19 cellular contexts compared by ENCODE assay signal in the genomic region with DNA sequence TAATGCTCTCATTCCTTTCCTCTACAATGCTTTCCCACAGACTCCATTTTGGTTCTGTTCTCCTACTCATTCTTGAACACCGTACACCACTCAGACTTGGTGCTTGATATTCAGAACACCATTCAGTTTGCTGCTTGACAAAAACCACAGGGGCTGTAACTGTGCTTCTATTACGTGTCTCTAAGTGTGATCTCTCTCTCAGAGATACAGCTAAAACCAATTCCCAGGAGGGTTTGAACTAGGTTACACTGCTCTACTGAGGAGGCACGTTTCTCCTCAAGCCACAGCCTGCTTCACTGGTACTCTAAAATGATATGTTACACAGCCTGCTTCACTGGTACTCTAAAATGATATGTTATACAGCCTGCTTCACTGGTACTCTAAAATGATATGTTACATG.
DNase-seq lines count a peak whose midpoint lies in the region; ATAC-seq and FAIRE-seq lines count a peak whose summit lies in the region.
"Had no signal": no experiment of that assay in that cellular context is flagged by ENCODE, and none has a peak within 500 bp of the region (broad histone marks: within the 10 kb centered on the region; RNA-seq: fewer than 3 reads in every experiment).

No MANE protein-coding gene starts in this region.

- H3K36me3 Mint-ChIP-seq in stimulated activated effector memory CD8-positive, alpha-beta T cell treated with anti-CD3 and anti-CD28 coated beads, Interleukin-12 subunit alpha, Interleukin-12 subunit beta, amount 100 ng/mL, for 72 hours: no peaks in the 10 kb centered on the region
- H3K36me3 Mint-ChIP-seq in activated CD8-positive, alpha-beta memory T cell treated with anti-CD3 and anti-CD28 coated beads, Interleukin-2, amount 10 ng/mL, durations not matched to agents 7 days and 5 days: no peaks in the 10 kb centered on the region

- no peak overlapping the region for H3K4me3 ChIP-seq in BLaER1 treated with 17β-estradiol and CSF1 and Interleukin-3, amounts not matched to agents 10 nM and 100 nM
- H3K4me3 ChIP-seq: HAP-1 had no signal

- H3K9me3 Mint-ChIP-seq in stimulated activated effector memory CD8-positive, alpha-beta T cell treated with anti-CD3 and anti-CD28 coated beads, Interleukin-12 subunit alpha, Interleukin-12 subunit beta, amount 100 ng/mL, for 72 hours: no peaks in the 10 kb centered on the region
- peaks cover 2% of the 10 kb centered on the region for H3K9me3 Mint-ChIP-seq in activated CD8-positive, alpha-beta memory T cell treated with anti-CD3 and anti-CD28 coated beads, Interleukin-2, amount 10 ng/mL, durations not matched to agents 7 days and 5 days (ENCODE audit: low read depth)

- H3K4me2 ChIP-seq in BLaER1 treated with 17β-estradiol and CSF1 and Interleukin-3, amounts not matched to agents 10 nM and 100 nM: peak overlapping the region in 6 of 11 experiments; percentile 3 to 45 (median 40); a peak in 10 of 22 replicates

- no peak for DNase-seq in HTR-8/SVneo (ENCODE audit: insufficient read length, low spot score)
- DNase-seq in urothelium cell line (ENCODE audit: low spot score): no peak
- no peak for DNase-seq in head of caudate nucleus
- DNase-seq in stimulated activated effector memory CD8-positive, alpha-beta T cell treated with anti-CD3 and anti-CD28 coated beads, Interleukin-12 subunit alpha, Interleukin-12 subunit beta, amount 100 ng/mL, for 72 hours (ENCODE audit: low spot score in 2 of 2): no peak
- no peak for DNase-seq in activated CD8-positive, alpha-beta memory T cell treated with anti-CD3 and anti-CD28 coated beads, Interleukin-2, amount 10 ng/mL, durations not matched to agents 7 days and 5 days
- DNase-seq: C1 segment of cervical spinal cord; Calu3; CD4-positive, alpha-beta memory T cell; COR-L47; DMS53; DMS79 treated with DMSO at 0.1 percent for 48 hours; GOT3 had no signal

- H3K9me3 ChIP-seq in BLaER1 treated with 17β-estradiol and CSF1 and Interleukin-3, amounts not matched to agents 10 nM and 100 nM (replicated peaks in 1 of 11): peaks cover 4 to 29% (median 16%) of the 10 kb centered on the region in 11 experiments; a peak in 15 of 22 replicates
- H3K9me3 ChIP-seq: HAP-1 had no signal

- H3K36me3 ChIP-seq in BLaER1 treated with 17β-estradiol and CSF1 and Interleukin-3, amounts not matched to agents 10 nM and 100 nM: peaks cover 0 to 9% (median under 1%) of the 10 kb centered on the region in 11 experiments; a peak in 5 of 22 replicates
- H3K36me3 ChIP-seq: HAP-1 had no signal

- no peaks in the 10 kb centered on the region for H3K27me3 ChIP-seq in BLaER1 treated with 17β-estradiol and CSF1 and Interleukin-3, amounts not matched to agents 10 nM and 100 nM

- intact Hi-C loops in head of caudate nucleus (cut with DNase I): no loop called here

- no peak overlapping the region for H3K9ac ChIP-seq in BLaER1 treated with 17β-estradiol and CSF1 and Interleukin-3, amounts not matched to agents 10 nM and 100 nM

- FAIRE-seq in HTR-8/SVneo (lab: Jason Lieb, UNC) (peak; percentile 81), urothelium cell line (lab: Jason Lieb, UNC) (peak; percentile 50)
- FAIRE-seq: G401.6, GM12891, GM18507, H54 had no signal

- H3K27ac ChIP-seq in BLaER1 treated with 17β-estradiol and CSF1 and Interleukin-3, amounts not matched to agents 10 nM and 100 nM: no peak overlapping the region

- H3K27me3 Mint-ChIP-seq in activated CD8-positive, alpha-beta memory T cell treated with anti-CD3 and anti-CD28 coated beads, Interleukin-2, amount 10 ng/mL, durations not matched to agents 7 days and 5 days: no peaks in the 10 kb centered on the region

- H4K20me1 ChIP-seq in BLaER1 treated with 17β-estradiol and CSF1 and Interleukin-3, amounts not matched to agents 10 nM and 100 nM: no peaks in the 10 kb centered on the region

- no peaks in the 10 kb centered on the region for H3K4me1 Mint-ChIP-seq in stimulated activated effector memory CD8-positive, alpha-beta T cell treated with anti-CD3 and anti-CD28 coated beads, Interleukin-12 subunit alpha, Interleukin-12 subunit beta, amount 100 ng/mL, for 72 hours
- no peaks in the 10 kb centered on the region for H3K4me1 Mint-ChIP-seq in activated CD8-positive, alpha-beta memory T cell treated with anti-CD3 and anti-CD28 coated beads, Interleukin-2, amount 10 ng/mL, durations not matched to agents 7 days and 5 days
- H3K4me1 Mint-ChIP-seq: B cell; CD4-positive, alpha-beta memory T cell had no signal

- CTCF ChIA-PET in activated CD8-positive, alpha-beta memory T cell treated with anti-CD3 and anti-CD28 coated beads, Interleukin-2, amount 10 ng/mL, durations not matched to agents 7 days and 5 days (lab: Charles Lee): no interaction called here

- no peak overlapping the region for H3K27ac Mint-ChIP-seq in stimulated activated effector memory CD8-positive, alpha-beta T cell treated with anti-CD3 and anti-CD28 coated beads, Interleukin-12 subunit alpha, Interleukin-12 subunit beta, amount 100 ng/mL, for 72 hours
- H3K27ac Mint-ChIP-seq in activated CD8-positive, alpha-beta memory T cell treated with anti-CD3 and anti-CD28 coated beads, Interleukin-2, amount 10 ng/mL, durations not matched to agents 7 days and 5 days: no peak overlapping the region
- H3K27ac Mint-ChIP-seq: B cell; CD4-positive, alpha-beta memory T cell had no signal

- no peak for ATAC-seq in stimulated activated effector memory CD8-positive, alpha-beta T cell treated with anti-CD3 and anti-CD28 coated beads, Interleukin-12 subunit alpha, Interleukin-12 subunit beta, amount 100 ng/mL, for 72 hours
- no peak for ATAC-seq in activated CD8-positive, alpha-beta memory T cell treated with anti-CD3 and anti-CD28 coated beads, Interleukin-2, amount 10 ng/mL, durations not matched to agents 7 days and 5 days

- peaks cover 0 to 47% (median 28%) of the 10 kb centered on the region in 10 experiments; a peak in 15 of 20 replicates for H3K4me1 ChIP-seq in BLaER1 treated with 17β-estradiol and CSF1 and Interleukin-3, amounts not matched to agents 10 nM and 100 nM
- H3K4me1 ChIP-seq: HAP-1 had no signal

- H3K4me3 Mint-ChIP-seq in stimulated activated effector memory CD8-positive, alpha-beta T cell treated with anti-CD3 and anti-CD28 coated beads, Interleukin-12 subunit alpha, Interleukin-12 subunit beta, amount 100 ng/mL, for 72 hours: no peak overlapping the region
- no peak overlapping the region for H3K4me3 Mint-ChIP-seq in activated CD8-positive, alpha-beta memory T cell treated with anti-CD3 and anti-CD28 coated beads, Interleukin-2, amount 10 ng/mL, durations not matched to agents 7 days and 5 days
- H3K4me3 Mint-ChIP-seq: B cell; CD4-positive, alpha-beta memory T cell had no signal
